In genomic region chr2:11583840-11584529, GRCh38 we compare ENCODE assay signal across 8 cellular contexts. TPM values are rescaled to one million over a fixed set of nuclear protein-coding genes. Genes with fewer than 3 reads are reported as not detected.
DNase-seq lines count a peak whose midpoint lies in the region; ATAC-seq and TF ChIP-seq lines count a peak whose summit lies in the region.

No MANE protein-coding gene starts in this region.

- peaks cover 7% of the 10 kb centered on the region for H3K4me1 Mint-ChIP-seq in progenitor cell of endocrine pancreas (ENCODE audit: low read depth)

- DNase-seq in EL, result peak; percentile 94
- DNase-seq in KBM-7, result peak; percentile 90
- peak; percentile 16 for DNase-seq in SIG-M5 (lab: John Stamatoyannopoulos, UW)
- peak; percentile 12 to 63 (median 40) for DNase-seq in activated naive CD4-positive, alpha-beta T cell (lab: John Stamatoyannopoulos, UW)
- peak; percentile 72 for DNase-seq in glomerular visceral epithelial cell (ENCODE audit: extremely low spot score)
- DNase-seq in progenitor cell of endocrine pancreas (ENCODE audit: low spot score, unreplicated experiment), result peak; percentile 48
- DNase-seq in ureter (ENCODE audit: low spot score), result peak; percentile 59

- peak; percentile 67 for ATAC-seq in GM21717 (IDR thresholded peaks at IDR 0.05; ENCODE audit: unreplicated experiment)

- H3K9me3 Mint-ChIP-seq in progenitor cell of endocrine pancreas (ENCODE audit: low read depth), result no peaks in the 10 kb centered on the region

- H3K27me3 Mint-ChIP-seq in progenitor cell of endocrine pancreas, result no peaks in the 10 kb centered on the region

- in situ Hi-C loops in KBM-7 (cut with MboI; ENCODE audit: low pct_unique_long_range_greater_than_20kb, low sequenced_read_pairs), result loop anchor here (25.0 kb wide), 3 partner anchors 97 to 747 kb away; a partner anchor contains a TSS

- peak; percentile 86 for TF ChIP-seq CTCF in progenitor cell of endocrine pancreas (IDR thresholded peaks at IDR 0.05; ENCODE audit: unreplicated experiment)

- no peak overlapping the region for H3K27ac Mint-ChIP-seq in progenitor cell of endocrine pancreas

- H3K4me3 Mint-ChIP-seq in progenitor cell of endocrine pancreas (ENCODE audit: low read depth), result no peak overlapping the region

- peaks cover 11% of the 10 kb centered on the region for H3K36me3 Mint-ChIP-seq in progenitor cell of endocrine pancreas (ENCODE audit: insufficient read depth)

RNA-seq across cellular contexts. Expression of gene GREB1, which starts 50.1 kb away (rescaled TPM):
- total RNA-seq in progenitor cell of endocrine pancreas (78.8 and 82.5 TPM in 2 replicates), ureter (5.1 TPM)

Comparison
In these comparisons a context has a peak if more than half of its experiments do, and no peak if none do; other contexts are left out.
1. Peak in every context shown above with its lines: DNase-seq and ATAC-seq.
2. DNase-seq: peak in every context shown above with its lines; median percentile 94 in EL; 90 in KBM-7; 72 in glomerular visceral epithelial cell; 59 in ureter; 48 in progenitor cell of endocrine pancreas; 40 in activated naive CD4-positive, alpha-beta T cell; 16 in SIG-M5.
3. RNA of gene GREB1, which starts 50.1 kb away (total RNA-seq): 78.8 to 82.5 TPM in progenitor cell of endocrine pancreas; 5.1 TPM in ureter (single experiment); every median in the first group is over 10 times any median in the second.